Comparison of ENCODE assay signal across 8 cellular contexts in the genomic region with DNA sequence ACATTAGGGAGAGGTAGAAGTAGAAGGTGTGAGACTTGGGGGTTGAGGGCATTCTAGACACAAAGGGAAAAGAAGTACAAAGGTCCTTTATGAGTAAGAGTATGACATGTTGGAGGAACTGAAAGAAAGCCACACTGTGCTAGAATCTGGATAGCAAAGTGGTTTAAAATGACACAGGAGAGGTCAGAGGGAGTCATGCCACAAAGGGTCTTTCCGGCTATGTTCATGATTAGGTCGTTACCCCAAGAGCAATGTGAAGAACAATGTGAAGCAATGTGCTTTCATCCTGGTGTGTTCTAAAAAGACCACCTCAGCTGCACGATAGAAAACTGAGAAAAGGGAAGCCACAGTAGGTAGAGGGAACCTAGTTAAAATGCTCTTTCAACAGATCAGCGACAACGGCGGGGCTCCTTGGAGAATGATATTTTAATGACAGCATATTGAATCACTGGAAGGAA. TPM values are rescaled to one million over a fixed set of nuclear protein-coding genes. Genes with fewer than 3 reads are reported as not detected.
DNase-seq lines count a peak whose midpoint lies in the region; ATAC-seq and TF ChIP-seq lines count a peak whose summit lies in the region.

No MANE protein-coding gene starts in this region.

- DNase-seq in glomerular visceral epithelial cell (ENCODE audit: extremely low spot score), result peak; percentile 13
- DNase-seq in NCI-H187 treated with DMSO at 0.1 percent for 48 hours (lab: John Stamatoyannopoulos, UW), result no peak
- DNase-seq in dermis blood vessel endothelial cell, result no peak
- no peak for DNase-seq in NCI-H510A (lab: John Stamatoyannopoulos, UW)
- no peak for DNase-seq in A673 (ENCODE audit: low spot score)

- POLR2A ChIA-PET in A673 (lab: Charles Lee; ENCODE audit: low non-redundant PET), result no interaction called here

- no peaks in the 10 kb centered on the region for H3K4me1 ChIP-seq in A673 (ENCODE audit: insufficient read depth, low read length, poor library complexity, severe bottlenecking)

- no peak overlapping the region for H3K27ac ChIP-seq in A673 (ENCODE audit: low read depth, low read length, poor library complexity, severe bottlenecking)

- no peaks in the 10 kb centered on the region for H3K27me3 ChIP-seq in A673 (replicated peaks; ENCODE audit: insufficient read depth, low read depth, low read length, poor library complexity)

- no peaks in the 10 kb centered on the region for H3K36me3 ChIP-seq in A673 (ENCODE audit: insufficient read depth, low read length, poor library complexity, severe bottlenecking)

- H3K4me3 ChIP-seq in A673 (ENCODE audit: low read depth, low read length, poor library complexity, severe bottlenecking), result no peak overlapping the region

- intact Hi-C loops in A673 (cut with micrococcal nuclease; ENCODE audit: unreplicated experiment), result no loop called here

- TF ChIP-seq CTCF in A673 (conservative IDR thresholded peaks at IDR 0.05; ENCODE audit: low read depth, low read length), result no peak

- no TSS peak for BruUV-seq in A673 (replicated peaks; lab: Mats Ljungman, UMichigan)

- CTCF ChIA-PET in A673 (lab: Charles Lee), result no interaction called here

- no peaks in the 10 kb centered on the region for H3K9me3 ChIP-seq in A673 (ENCODE audit: low read depth, low read length, poor library complexity, severe bottlenecking)

- ATAC-seq in GM18499 (IDR thresholded peaks at IDR 0.05; ENCODE audit: insufficient read depth, unreplicated experiment), result peak; percentile 78
- ATAC-seq in GM21528 (IDR thresholded peaks at IDR 0.05; ENCODE audit: low FRiP score, unreplicated experiment), result peak; percentile 90
- ATAC-seq in HG03469 (IDR thresholded peaks at IDR 0.05; ENCODE audit: unreplicated experiment), result peak; percentile 93

RNA-seq across cellular contexts. Expression of a gene that starts 29.2 kb away (rescaled TPM):
- 20.9 and 21.7 TPM in 2 replicates for total RNA-seq in dermis blood vessel endothelial cell
- total RNA-seq in A673 (2021), result 14.4 and 14.5 TPM in 2 replicates
